Comparison of ENCODE assay signal across 8 cellular contexts in the genomic region with DNA sequence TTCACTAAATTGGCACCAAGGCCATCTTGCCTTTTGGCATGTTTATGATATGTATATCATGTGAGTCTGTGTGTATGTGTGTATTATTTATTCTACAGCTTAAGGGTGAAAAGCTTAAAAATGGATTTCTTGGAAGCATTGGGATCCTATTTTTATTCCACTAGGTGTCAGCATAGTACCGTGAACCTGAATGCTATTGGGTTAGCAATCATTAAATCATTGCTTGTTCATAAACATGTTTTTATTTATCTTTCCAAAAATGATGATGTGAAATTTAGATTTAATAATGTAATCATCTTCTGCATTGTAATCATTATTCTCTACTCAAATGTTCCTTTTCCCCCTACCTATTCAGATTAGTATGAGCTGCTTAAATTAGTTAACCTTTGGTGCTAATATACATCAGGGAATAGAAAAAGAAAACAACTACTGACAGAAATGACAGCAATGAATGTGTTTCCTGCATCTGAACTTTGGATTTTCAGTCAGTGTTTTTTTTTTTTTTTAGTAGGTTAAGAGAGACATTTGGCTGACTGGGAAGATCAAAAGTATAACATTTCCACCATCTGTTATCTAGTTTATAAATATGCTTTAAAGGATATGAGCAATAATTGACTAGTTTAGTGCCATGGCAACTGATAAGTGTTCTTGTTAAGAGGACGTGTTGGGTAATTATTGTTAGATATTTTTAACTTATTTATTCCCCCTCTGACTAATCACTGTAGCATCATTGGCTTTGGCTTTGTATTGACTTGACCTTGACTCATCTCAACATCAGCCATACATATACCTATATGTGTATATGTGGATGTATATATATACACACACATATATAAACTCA. TPM values are rescaled to one million over a fixed set of nuclear protein-coding genes. Genes with fewer than 3 reads are reported as not detected.
A peak's percentile ranks its signal among the peaks of the same experiment; 100 is the strongest.
DNase-seq lines count a peak whose midpoint lies in the region; ATAC-seq and TF ChIP-seq lines count a peak whose summit lies in the region.

No MANE protein-coding gene starts in this region.

- intact Hi-C loops in activated CD4-positive, alpha-beta T cell treated with anti-CD3 and anti-CD28 coated beads for 36 hours (cut with DNase I, micrococcal nuclease): loop anchor here (1.0 to 5.0 kb wide), 2 partner anchors 590 to 719 kb away; no protein-coding TSS in a partner anchor

- H3K36me3 ChIP-seq in effector memory CD4-positive, alpha-beta T cell (ENCODE audit: control insufficient read depth, insufficient read depth, low read length): no peaks in the 10 kb centered on the region

- peak; percentile 57 for ATAC-seq in HG02610 (IDR thresholded peaks at IDR 0.05; ENCODE audit: unreplicated experiment)
- ATAC-seq in activated T-cell treated with anti-CD3 and anti-CD28 coated beads, Interleukin-2, amount 50 U/mL, for 72 hours (replicated peaks in 1 of 2): no peak
- no peak for ATAC-seq in activated CD4-positive, alpha-beta T cell treated with anti-CD3 and anti-CD28 coated beads for 36 hours

- H3K36me3 Mint-ChIP-seq in chondrocyte (ENCODE audit: low read depth): no peaks in the 10 kb centered on the region
- H3K36me3 Mint-ChIP-seq in activated T-cell treated with anti-CD3 and anti-CD28 coated beads, Interleukin-2, amount 50 U/mL, for 72 hours (ENCODE audit: insufficient read depth in 2 of 2): no peaks in the 10 kb centered on the region
- H3K36me3 Mint-ChIP-seq in activated CD4-positive, alpha-beta T cell treated with anti-CD3 and anti-CD28 coated beads for 36 hours (ENCODE audit: low read depth): no peaks in the 10 kb centered on the region

- no peaks in the 10 kb centered on the region for H3K27me3 Mint-ChIP-seq in chondrocyte (ENCODE audit: low read depth)
- H3K27me3 Mint-ChIP-seq in activated T-cell treated with anti-CD3 and anti-CD28 coated beads, Interleukin-2, amount 50 U/mL, for 72 hours (ENCODE audit: low read depth): no peaks in the 10 kb centered on the region
- H3K27me3 Mint-ChIP-seq in activated CD4-positive, alpha-beta T cell treated with anti-CD3 and anti-CD28 coated beads for 36 hours: no peaks in the 10 kb centered on the region

- H3K27ac Mint-ChIP-seq in chondrocyte (ENCODE audit: unreplicated experiment): no peak overlapping the region
- no peak overlapping the region for H3K27ac Mint-ChIP-seq in activated T-cell treated with anti-CD3 and anti-CD28 coated beads, Interleukin-2, amount 50 U/mL, for 72 hours
- H3K27ac Mint-ChIP-seq in activated CD4-positive, alpha-beta T cell treated with anti-CD3 and anti-CD28 coated beads for 36 hours: no peak overlapping the region

- H3K4me1 ChIP-seq in effector memory CD4-positive, alpha-beta T cell (ENCODE audit: control insufficient read depth, insufficient read depth, low read length, poor library complexity, severe bottlenecking): no peaks in the 10 kb centered on the region

- no peaks in the 10 kb centered on the region for H3K9me3 Mint-ChIP-seq in chondrocyte (ENCODE audit: low read depth)
- H3K9me3 Mint-ChIP-seq in activated T-cell treated with anti-CD3 and anti-CD28 coated beads, Interleukin-2, amount 50 U/mL, for 72 hours: peaks cover 0 to 2% of the 10 kb centered on the region in 2 donors
- no peaks in the 10 kb centered on the region for H3K9me3 Mint-ChIP-seq in activated CD4-positive, alpha-beta T cell treated with anti-CD3 and anti-CD28 coated beads for 36 hours (ENCODE audit: low read depth)

- DNase-seq in NCI-H2227 treated with DMSO at 0.1 percent for 48 hours (lab: John Stamatoyannopoulos, UW) (peak; percentile 49), chondrocyte (ENCODE audit: low spot score) (no peak), lung microvascular endothelial cell (ENCODE audit: low read depth in 2 of 2) (peak; percentile 73 to 85)
- no peak for DNase-seq in activated T-cell treated with anti-CD3 and anti-CD28 coated beads, Interleukin-2, amount 50 U/mL, for 72 hours
- DNase-seq in activated CD4-positive, alpha-beta T cell treated with anti-CD3 and anti-CD28 coated beads for 36 hours: no peak
- no peak for DNase-seq in effector memory CD4-positive, alpha-beta T cell

- peak; percentile 39; the same call in 1 of the 2 replicates for TF ChIP-seq CTCF in GM12875 (IDR thresholded peaks at IDR 0.05; ENCODE audit: borderline replicate concordance, insufficient read depth, low read depth, low read length)
- TF ChIP-seq CTCF in chondrocyte (IDR thresholded peaks at IDR 0.05): peak; percentile 98

- CTCF ChIA-PET in activated CD4-positive, alpha-beta T cell treated with anti-CD3 and anti-CD28 coated beads for 36 hours (lab: Charles Lee): interaction anchor here (0.6 to 1.3 kb wide), 4 partner anchors 12 to 904 kb away, joined by 3 to 4 read pairs (median 3); no protein-coding TSS in a partner anchor

- no peaks in the 10 kb centered on the region for H3K9me3 ChIP-seq in effector memory CD4-positive, alpha-beta T cell (ENCODE audit: control insufficient read depth, low read length)

- H3K4me3 Mint-ChIP-seq in chondrocyte (ENCODE audit: unreplicated experiment): no peak overlapping the region
- H3K4me3 Mint-ChIP-seq in activated T-cell treated with anti-CD3 and anti-CD28 coated beads, Interleukin-2, amount 50 U/mL, for 72 hours: no peak overlapping the region
- H3K4me3 Mint-ChIP-seq in activated CD4-positive, alpha-beta T cell treated with anti-CD3 and anti-CD28 coated beads for 36 hours: no peak overlapping the region

- no peak overlapping the region for H3K4me3 ChIP-seq in GM12875 (ENCODE audit: low read depth, low read length)
- no peak overlapping the region for H3K4me3 ChIP-seq in effector memory CD4-positive, alpha-beta T cell (ENCODE audit: insufficient read depth, low read depth, low read length, poor library complexity, severe bottlenecking)

- no peaks in the 10 kb centered on the region for H3K4me1 Mint-ChIP-seq in chondrocyte (ENCODE audit: low read depth)
- no peaks in the 10 kb centered on the region for H3K4me1 Mint-ChIP-seq in activated T-cell treated with anti-CD3 and anti-CD28 coated beads, Interleukin-2, amount 50 U/mL, for 72 hours (ENCODE audit: low read depth)
- no peaks in the 10 kb centered on the region for H3K4me1 Mint-ChIP-seq in activated CD4-positive, alpha-beta T cell treated with anti-CD3 and anti-CD28 coated beads for 36 hours

- no peak overlapping the region for H3K27ac ChIP-seq in effector memory CD4-positive, alpha-beta T cell (ENCODE audit: insufficient read depth, low read length, poor library complexity, severe bottlenecking)

- POLR2A ChIA-PET in activated CD4-positive, alpha-beta T cell treated with anti-CD3 and anti-CD28 coated beads for 36 hours (lab: Charles Lee): no interaction called here

- H3K27me3 ChIP-seq in effector memory CD4-positive, alpha-beta T cell (replicated peaks; ENCODE audit: control insufficient read depth, insufficient read depth, low read length, poor library complexity, severe bottlenecking): no peaks in the 10 kb centered on the region

RNA-seq across cellular contexts. Expression of a gene that starts 14.1 kb away (rescaled TPM):
- total RNA-seq in chondrocyte: not detected in 3 replicates
- not detected in 2 replicates for total RNA-seq in lung microvascular endothelial cell
- not detected for total RNA-seq in activated T-cell treated with anti-CD3 and anti-CD28 coated beads, Interleukin-2, amount 50 U/mL, for 72 hours
- total RNA-seq in activated CD4-positive, alpha-beta T cell treated with anti-CD3 and anti-CD28 coated beads for 36 hours: not detected

Comparison
In these comparisons a context has a peak if more than half of its experiments do, and no peak if none do; other contexts are left out.
1. DNase-seq: peak in NCI-H2227 treated with DMSO at 0.1 percent for 48 hours (single experiment) and lung microvascular endothelial cell (2 of 2); none in chondrocyte (single experiment), activated T-cell treated with anti-CD3 and anti-CD28 coated beads, Interleukin-2, amount 50 U/mL, for 72 hours (0 of 2), activated CD4-positive, alpha-beta T cell treated with anti-CD3 and anti-CD28 coated beads for 36 hours (single experiment) and effector memory CD4-positive, alpha-beta T cell (0 of 3).